24 cellular contexts compared by ENCODE assay signal in the genomic region with DNA sequence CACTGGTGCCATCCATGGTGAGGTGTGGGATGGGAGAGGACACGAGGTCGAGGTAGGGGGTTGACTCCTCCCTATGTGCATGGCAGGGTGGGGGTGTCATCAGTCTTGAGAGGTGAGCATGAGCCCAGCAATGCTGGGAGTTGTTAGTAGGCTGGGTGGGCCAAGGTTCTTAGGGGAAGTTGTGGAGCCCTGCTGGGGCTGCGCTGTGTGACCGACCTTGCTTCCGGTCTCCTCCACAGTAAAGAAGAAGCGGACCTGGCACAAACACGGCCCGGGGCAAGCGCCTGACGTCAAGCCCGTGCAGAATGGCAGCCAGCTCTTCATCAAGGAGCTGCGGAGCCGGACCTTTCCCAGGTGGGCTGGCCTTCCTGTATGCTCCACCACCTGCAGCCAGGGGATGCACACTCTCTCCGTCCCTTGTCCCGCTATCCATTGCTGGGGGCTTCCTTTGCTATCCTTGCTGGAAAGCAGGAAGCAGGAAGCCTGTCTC. TPM values are rescaled to one million over a fixed set of nuclear protein-coding genes. Genes with fewer than 3 reads are reported as not detected.
A peak's percentile ranks its signal among the peaks of the same experiment; 100 is the strongest.
DNase-seq lines count a peak whose midpoint lies in the region; ATAC-seq and TF ChIP-seq lines count a peak whose summit lies in the region.
"Had no signal": no experiment of that assay in that cellular context is flagged by ENCODE, and none has a peak within 500 bp of the region (broad histone marks: within the 10 kb centered on the region; RNA-seq: fewer than 3 reads in every experiment).

No MANE protein-coding gene starts in this region.

- intact Hi-C loops in natural killer cell (cut with micrococcal nuclease), result no loop called here
- intact Hi-C loops in testis (cut with DNase I; ENCODE audit: low total_unique reads), result no loop called here
- intact Hi-C loops in naive thymus-derived CD4-positive, alpha-beta T cell (cut with micrococcal nuclease), result no loop called here

- H3K27me3 ChIP-seq in testis, result no peaks in the 10 kb centered on the region
- no peaks in the 10 kb centered on the region for H3K27me3 ChIP-seq in naive thymus-derived CD4-positive, alpha-beta T cell (ENCODE audit: control insufficient read depth in 2 of 2, insufficient read depth in 2 of 2, low read length in 2 of 2)
- H3K27me3 ChIP-seq: BLaER1 treated with 17β-estradiol and CSF1 and Interleukin-3, amounts not matched to agents 10 nM and 100 nM had no signal

- no peak overlapping the region for H3K27ac ChIP-seq in coronary artery
- no peak overlapping the region for H3K27ac ChIP-seq in testis
- no peak overlapping the region for H3K27ac ChIP-seq in naive thymus-derived CD4-positive, alpha-beta T cell (ENCODE audit: low read depth, low read length)
- H3K27ac ChIP-seq: BLaER1 treated with 17β-estradiol and CSF1 and Interleukin-3, amounts not matched to agents 10 nM and 100 nM; HL-60 had no signal

- no peaks in the 10 kb centered on the region for H3K36me3 ChIP-seq in testis (ENCODE audit: low read depth, missing control alignments)
- peaks cover 4 to 79% (median 13%) of the 10 kb centered on the region in 3 experiments for H3K36me3 ChIP-seq in naive thymus-derived CD4-positive, alpha-beta T cell (ENCODE audit: control insufficient read depth in 2 of 3, insufficient read depth in 3 of 3, low read length in 3 of 3)

- H3K9me3 Mint-ChIP-seq in activated CD8-positive, alpha-beta memory T cell treated with anti-CD3 and anti-CD28 coated beads, Interleukin-2, amount 10 ng/mL, durations not matched to agents 7 days and 5 days (ENCODE audit: low read depth), result no peaks in the 10 kb centered on the region
- no peaks in the 10 kb centered on the region for H3K9me3 Mint-ChIP-seq in natural killer cell
- H3K9me3 Mint-ChIP-seq in naive thymus-derived CD4-positive, alpha-beta T cell, result peaks cover 0 to 30% (median 12%) of the 10 kb centered on the region in 11 donors

- no peak overlapping the region for H3K4me3 ChIP-seq in coronary artery
- no peak overlapping the region for H3K4me3 ChIP-seq in testis
- no peak overlapping the region for H3K4me3 ChIP-seq in naive thymus-derived CD4-positive, alpha-beta T cell (ENCODE audit: low read length)
- H3K4me3 ChIP-seq: BLaER1 treated with 17β-estradiol and CSF1 and Interleukin-3, amounts not matched to agents 10 nM and 100 nM; GM12878; HAP-1; K562 had no signal

- POLR2A ChIA-PET in naive thymus-derived CD4-positive, alpha-beta T cell (lab: Charles Lee), result no interaction called here

- H3K4me3 Mint-ChIP-seq in activated CD8-positive, alpha-beta memory T cell treated with anti-CD3 and anti-CD28 coated beads, Interleukin-2, amount 10 ng/mL, durations not matched to agents 7 days and 5 days, result no peak overlapping the region
- no peak overlapping the region for H3K4me3 Mint-ChIP-seq in natural killer cell
- no peak overlapping the region for H3K4me3 Mint-ChIP-seq in naive thymus-derived CD4-positive, alpha-beta T cell
- H3K4me3 Mint-ChIP-seq: CD4-positive, alpha-beta memory T cell had no signal

- no peaks in the 10 kb centered on the region for H3K4me1 ChIP-seq in testis
- no peaks in the 10 kb centered on the region for H3K4me1 ChIP-seq in naive thymus-derived CD4-positive, alpha-beta T cell (ENCODE audit: control insufficient read depth in 2 of 2, insufficient read depth in 2 of 2, low read length in 2 of 2)
- H3K4me1 ChIP-seq: BLaER1 treated with 17β-estradiol and CSF1 and Interleukin-3, amounts not matched to agents 10 nM and 100 nM had no signal

- WGBS in testis, 2 donors, result 93 to 97% methylated on average over 15 of the region's 15 CpGs

- no peaks in the 10 kb centered on the region for H3K27me3 Mint-ChIP-seq in activated CD8-positive, alpha-beta memory T cell treated with anti-CD3 and anti-CD28 coated beads, Interleukin-2, amount 10 ng/mL, durations not matched to agents 7 days and 5 days
- no peaks in the 10 kb centered on the region for H3K27me3 Mint-ChIP-seq in natural killer cell (ENCODE audit: low read depth in 2 of 2)
- no peaks in the 10 kb centered on the region for H3K27me3 Mint-ChIP-seq in naive thymus-derived CD4-positive, alpha-beta T cell
- H3K27me3 Mint-ChIP-seq: CD4-positive, alpha-beta memory T cell had no signal

- no peaks in the 10 kb centered on the region for H3K9me3 ChIP-seq in testis
- H3K9me3 ChIP-seq in naive thymus-derived CD4-positive, alpha-beta T cell (ENCODE audit: control insufficient read depth in 2 of 3, low read length in 3 of 3), result peaks cover 0 to 11% (median 0%) of the 10 kb centered on the region in 3 experiments

- peak; percentile 22 for DNase-seq in activated CD8-positive, alpha-beta memory T cell treated with anti-CD3 and anti-CD28 coated beads, Interleukin-2, amount 10 ng/mL, durations not matched to agents 7 days and 5 days
- no peak for DNase-seq in activated CD8-positive, alpha-beta memory T cell treated with anti-CD3 and anti-CD28 coated beads, Interleukin-2, amount 50 U/mL, for 4 hours
- DNase-seq in coronary artery (ENCODE audit: low spot score) (peak; percentile 35), natural killer cell (peak; percentile 7), testis (peak; percentile 6)
- no peak for DNase-seq in activated naive CD4-positive, alpha-beta T cell treated with Interleukin-2 at 50 U/mL for 16 hours
- DNase-seq in naive thymus-derived CD4-positive, alpha-beta T cell, result no peak
- DNase-seq: 8988T; CD4-positive, alpha-beta memory T cell; DND-41; MM.1S; NCI-H1048; NCI-H1417 treated with DMSO at 0.1 percent for 48 hours; NCI-H187; NCI-H446; NCI-H526 treated with DMSO at 0.1 percent for 48 hours; OCI-M1; SHP77 had no signal

- TF ChIP-seq CTCF in coronary artery (IDR thresholded peaks at IDR 0.05) (no peak), natural killer cell (IDR thresholded peaks at IDR 0.05) (no peak), testis (IDR thresholded peaks at IDR 0.05) (no peak)

- no peaks in the 10 kb centered on the region for H3K4me1 Mint-ChIP-seq in activated CD8-positive, alpha-beta memory T cell treated with anti-CD3 and anti-CD28 coated beads, Interleukin-2, amount 10 ng/mL, durations not matched to agents 7 days and 5 days
- peaks cover 0 to 9% of the 10 kb centered on the region in 2 donors for H3K4me1 Mint-ChIP-seq in natural killer cell
- peaks cover 0 to 7% (median 0%) of the 10 kb centered on the region in 7 donors for H3K4me1 Mint-ChIP-seq in naive thymus-derived CD4-positive, alpha-beta T cell

- no peak for ATAC-seq in activated CD8-positive, alpha-beta memory T cell treated with anti-CD3 and anti-CD28 coated beads, Interleukin-2, amount 10 ng/mL, durations not matched to agents 7 days and 5 days
- no peak for ATAC-seq in natural killer cell
- ATAC-seq in naive thymus-derived CD4-positive, alpha-beta T cell, result no peak
- ATAC-seq: GM12878, HepG2, K562 had no signal

- no peak for TF ChIP-seq POLR2A in testis (IDR thresholded peaks at IDR 0.05)

- peaks cover 41% of the 10 kb centered on the region for H3K36me3 Mint-ChIP-seq in activated CD8-positive, alpha-beta memory T cell treated with anti-CD3 and anti-CD28 coated beads, Interleukin-2, amount 10 ng/mL, durations not matched to agents 7 days and 5 days
- H3K36me3 Mint-ChIP-seq in natural killer cell, result peaks cover 16% of the 10 kb centered on the region
- H3K36me3 Mint-ChIP-seq in naive thymus-derived CD4-positive, alpha-beta T cell, result peaks cover 32 to 78% (median 58%) of the 10 kb centered on the region in 5 donors

- H3K27ac Mint-ChIP-seq in activated CD8-positive, alpha-beta memory T cell treated with anti-CD3 and anti-CD28 coated beads, Interleukin-2, amount 10 ng/mL, durations not matched to agents 7 days and 5 days, result no peak overlapping the region
- no peak overlapping the region for H3K27ac Mint-ChIP-seq in natural killer cell
- H3K27ac Mint-ChIP-seq in naive thymus-derived CD4-positive, alpha-beta T cell, result peak overlapping the region in 1 of 9 donors; percentile 41

- CTCF ChIA-PET in activated CD8-positive, alpha-beta memory T cell treated with anti-CD3 and anti-CD28 coated beads, Interleukin-2, amount 10 ng/mL, durations not matched to agents 7 days and 5 days (lab: Charles Lee), result no interaction called here
- CTCF ChIA-PET in naive thymus-derived CD4-positive, alpha-beta T cell (lab: Charles Lee), result no interaction called here

RNA-seq across cellular contexts. Expression of gene PHF2, which starts 59.8 kb away (rescaled TPM):
- total RNA-seq in activated CD8-positive, alpha-beta memory T cell treated with anti-CD3 and anti-CD28 coated beads, Interleukin-2, amount 10 ng/mL, durations not matched to agents 7 days and 5 days, result 10 to 100 TPM; 25.1 to 26.3 TPM
- 10 to 100 TPM; 24.8 to 28.1 (median 26.4) TPM for total RNA-seq in natural killer cell
- 10 to 100 TPM; 19.6 to 20.6 TPM for total RNA-seq in testis
- 22.1 TPM for polyA plus RNA-seq in testis (ENCODE audit: insufficient read depth, low read depth, low replicate concordance)
- total RNA-seq in naive thymus-derived CD4-positive, alpha-beta T cell, result 10 to 100 TPM; 23.2 to 39.3 (median 29.6) TPM
- 1 to 10 TPM; 1.0 to 3.5 TPM for polyA plus RNA-seq in naive thymus-derived CD4-positive, alpha-beta T cell

Comparison
In these comparisons a context has a peak if more than half of its experiments do, and no peak if none do; other contexts are left out.
1. DNase-seq: peak in activated CD8-positive, alpha-beta memory T cell treated with anti-CD3 and anti-CD28 coated beads, Interleukin-2, amount 10 ng/mL, durations not matched to agents 7 days and 5 days (single experiment), coronary artery (single experiment), natural killer cell (single experiment) and testis (single experiment); none in activated CD8-positive, alpha-beta memory T cell treated with anti-CD3 and anti-CD28 coated beads, Interleukin-2, amount 50 U/mL, for 4 hours (single experiment), activated naive CD4-positive, alpha-beta T cell treated with Interleukin-2 at 50 U/mL for 16 hours (single experiment) and naive thymus-derived CD4-positive, alpha-beta T cell (0 of 9).